1 cellular context compared by ENCODE assay signal in the genomic region with DNA sequence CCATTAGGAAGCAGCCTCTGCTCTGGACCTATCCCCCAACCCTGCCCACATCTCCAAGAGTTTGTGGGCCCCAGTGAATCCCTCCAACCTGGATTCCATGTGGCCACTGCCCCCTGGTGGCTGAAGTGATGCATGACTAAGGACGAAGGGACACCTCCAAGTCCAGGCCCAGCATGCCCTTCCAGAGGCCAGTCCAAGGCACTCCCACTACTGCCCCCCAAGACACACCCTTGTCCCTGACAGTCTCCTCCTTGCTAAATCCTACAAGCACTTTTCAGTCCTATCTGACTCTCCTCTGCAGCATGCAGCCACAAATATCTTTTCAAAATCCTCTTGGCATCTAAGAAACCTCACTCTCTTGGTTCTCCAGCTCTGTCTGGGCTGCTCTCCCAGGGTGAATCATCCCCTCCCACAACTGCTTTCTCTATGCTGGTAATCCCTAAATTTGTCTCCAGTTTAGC.
TF ChIP-seq lines count a peak whose summit lies in the region.

No MANE protein-coding gene starts in this region.

TF ChIP-seq in SK-N-SH, 30 proteins besides CTCF, POLR2A, EP300 and RAD21:
- TF ChIP-seq, protein P1, sequence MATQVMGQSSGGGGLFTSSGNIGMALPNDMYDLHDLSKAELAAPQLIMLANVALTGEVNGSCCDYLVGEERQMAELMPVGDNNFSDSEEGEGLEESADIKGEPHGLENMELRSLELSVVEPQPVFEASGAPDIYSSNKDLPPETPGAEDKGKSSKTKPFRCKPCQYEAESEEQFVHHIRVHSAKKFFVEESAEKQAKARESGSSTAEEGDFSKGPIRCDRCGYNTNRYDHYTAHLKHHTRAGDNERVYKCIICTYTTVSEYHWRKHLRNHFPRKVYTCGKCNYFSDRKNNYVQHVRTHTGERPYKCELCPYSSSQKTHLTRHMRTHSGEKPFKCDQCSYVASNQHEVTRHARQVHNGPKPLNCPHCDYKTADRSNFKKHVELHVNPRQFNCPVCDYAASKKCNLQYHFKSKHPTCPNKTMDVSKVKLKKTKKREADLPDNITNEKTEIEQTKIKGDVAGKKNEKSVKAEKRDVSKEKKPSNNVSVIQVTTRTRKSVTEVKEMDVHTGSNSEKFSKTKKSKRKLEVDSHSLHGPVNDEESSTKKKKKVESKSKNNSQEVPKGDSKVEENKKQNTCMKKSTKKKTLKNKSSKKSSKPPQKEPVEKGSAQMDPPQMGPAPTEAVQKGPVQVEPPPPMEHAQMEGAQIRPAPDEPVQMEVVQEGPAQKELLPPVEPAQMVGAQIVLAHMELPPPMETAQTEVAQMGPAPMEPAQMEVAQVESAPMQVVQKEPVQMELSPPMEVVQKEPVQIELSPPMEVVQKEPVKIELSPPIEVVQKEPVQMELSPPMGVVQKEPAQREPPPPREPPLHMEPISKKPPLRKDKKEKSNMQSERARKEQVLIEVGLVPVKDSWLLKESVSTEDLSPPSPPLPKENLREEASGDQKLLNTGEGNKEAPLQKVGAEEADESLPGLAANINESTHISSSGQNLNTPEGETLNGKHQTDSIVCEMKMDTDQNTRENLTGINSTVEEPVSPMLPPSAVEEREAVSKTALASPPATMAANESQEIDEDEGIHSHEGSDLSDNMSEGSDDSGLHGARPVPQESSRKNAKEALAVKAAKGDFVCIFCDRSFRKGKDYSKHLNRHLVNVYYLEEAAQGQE (IDR thresholded peaks at IDR 0.05; ENCODE audit: low read depth, low read length): 0 out of 2 replicates have a peak, but pooled peaks have one; percentile 21
- TF ChIP-seq RXRA (IDR thresholded peaks at IDR 0.05; ENCODE audit: borderline replicate concordance, low read depth) (no peak), SMC3 (IDR thresholded peaks at IDR 0.05; ENCODE audit: low read depth, low read length) (peak; percentile 95)
